28 cellular contexts compared by ENCODE assay signal in genomic region chr9:125743687-125744428, GRCh38. TPM values are rescaled to one million over a fixed set of nuclear protein-coding genes. Genes with fewer than 3 reads are reported as not detected.
DNase-seq lines count a peak whose midpoint lies in the region; ATAC-seq, FAIRE-seq and TF ChIP-seq lines count a peak whose summit lies in the region.
"Had no signal": no experiment of that assay in that cellular context is flagged by ENCODE, and none has a peak within 500 bp of the region (broad histone marks: within the 10 kb centered on the region; RNA-seq: fewer than 3 reads in every experiment).

No MANE protein-coding gene starts in this region.

- H3K4me1 ChIP-seq in CD4-positive, alpha-beta memory T cell (ENCODE audit: insufficient read depth, low read length), result peaks cover 10% of the 10 kb centered on the region
- H3K4me1 ChIP-seq: Peyer's patch had no signal

- H3K4me3 ChIP-seq in AG10803 (ENCODE audit: low read length), result no peak overlapping the region
- H3K4me3 ChIP-seq in CD4-positive, alpha-beta memory T cell (ENCODE audit: low read length in 2 of 2), result no peak overlapping the region
- H3K4me3 ChIP-seq: heart left ventricle, Peyer's patch, SK-N-MC, thyroid gland had no signal

- no peaks in the 10 kb centered on the region for H3K36me3 ChIP-seq in CD4-positive, alpha-beta memory T cell (ENCODE audit: insufficient read depth, low read length)
- H3K36me3 ChIP-seq: heart left ventricle, Peyer's patch, thyroid gland had no signal

- no peak for ATAC-seq in GM19035 (IDR thresholded peaks at IDR 0.05; ENCODE audit: unreplicated experiment)
- ATAC-seq: heart left ventricle; left lobe of liver; naive thymus-derived CD8-positive, alpha-beta T cell; WTC11 had no signal

- DNase-seq in AG10803 (ENCODE audit: low read depth) (peak; percentile 83), GM18507 (ENCODE audit: extremely low spot score, insufficient read length, low read depth) (no peak), MV-4-11 (lab: John Stamatoyannopoulos, UW) (peak; percentile 37), glomerular visceral epithelial cell (ENCODE audit: extremely low spot score) (peak; percentile 79), NOMO-1 treated with dmso at 0.1 percent for 144 hours (lab: John Stamatoyannopoulos, UW; ENCODE audit: unreplicated experiment) (no peak), NOMO-1 treated with DMSO at 0.1 percent for 48 hours (lab: John Stamatoyannopoulos, UW; ENCODE audit: unreplicated experiment) (no peak)
- no peak for DNase-seq in CD4-positive, alpha-beta memory T cell
- DNase-seq: activated CD4-positive, alpha-beta memory T cell treated with anti-CD3 and anti-CD28 coated beads, Interleukin-2, amount 10 ng/mL, durations not matched to agents 7 days and 5 days; activated naive CD4-positive, alpha-beta T cell treated with anti-CD3 and anti-CD28 coated beads for 36 hours; amygdala; CD8-positive, alpha-beta memory T cell; DMS153; heart left ventricle; MM.1S; naive thymus-derived CD8-positive, alpha-beta T cell; NCI-H2029; NCI-H345; NK-92 treated with Interleukin-12 subunit alpha and Interleukin-12 subunit beta, amount 100 ng/mL, for 24 hours; Peyer's patch; stimulated activated CD4-positive, alpha-beta T cell treated with anti-CD3 and anti-CD28 coated beads, Interleukin-4, amount 100 ng/mL, for 24 hours; thyroid gland had no signal

- H3K27me3 Mint-ChIP-seq in CD4-positive, alpha-beta memory T cell, result no peaks in the 10 kb centered on the region
- H3K27me3 Mint-ChIP-seq: IgD-negative memory B cell; naive thymus-derived CD8-positive, alpha-beta T cell had no signal

- H3K27ac ChIP-seq in CD4-positive, alpha-beta memory T cell (ENCODE audit: low read depth, low read length), result no peak overlapping the region
- H3K27ac ChIP-seq: heart left ventricle, Peyer's patch, SK-N-MC, thyroid gland had no signal

- peaks cover 4 to 16% (median 11%) of the 10 kb centered on the region in 4 donors for H3K4me1 Mint-ChIP-seq in CD4-positive, alpha-beta memory T cell

- H3K27me3 ChIP-seq in CD4-positive, alpha-beta memory T cell (ENCODE audit: insufficient read depth, low read length), result no peaks in the 10 kb centered on the region
- H3K27me3 ChIP-seq: heart left ventricle, Peyer's patch, thyroid gland had no signal

- H3K9me3 Mint-ChIP-seq in CD4-positive, alpha-beta memory T cell, result no peaks in the 10 kb centered on the region
- H3K9me3 Mint-ChIP-seq: activated CD4-positive, alpha-beta memory T cell treated with anti-CD3 and anti-CD28 coated beads, Interleukin-2, amount 10 ng/mL, durations not matched to agents 7 days and 5 days; activated naive CD4-positive, alpha-beta T cell treated with anti-CD3 and anti-CD28 coated beads for 36 hours; CD8-positive, alpha-beta memory T cell; IgD-negative memory B cell; naive thymus-derived CD8-positive, alpha-beta T cell; stimulated activated naive CD8-positive, alpha-beta T cell treated with anti-CD3 and anti-CD28 coated beads, Interleukin-15, Interleukin-2, amounts not matched to agents 100 ng/mL and 50 ng/mL, for 24 hours; WTC11 had no signal

- no peak overlapping the region for H3K27ac Mint-ChIP-seq in CD4-positive, alpha-beta memory T cell
- H3K27ac Mint-ChIP-seq: activated CD4-positive, alpha-beta memory T cell treated with anti-CD3 and anti-CD28 coated beads, Interleukin-2, amount 10 ng/mL, durations not matched to agents 7 days and 5 days; activated naive CD4-positive, alpha-beta T cell treated with anti-CD3 and anti-CD28 coated beads for 36 hours; stimulated activated naive CD8-positive, alpha-beta T cell treated with anti-CD3 and anti-CD28 coated beads, Interleukin-15, Interleukin-2, amounts not matched to agents 100 ng/mL and 50 ng/mL, for 24 hours; WTC11 had no signal

- H3K9me3 ChIP-seq in CD4-positive, alpha-beta memory T cell (ENCODE audit: control insufficient read depth in 1 of 2, low read length in 2 of 2), result no peaks in the 10 kb centered on the region
- H3K9me3 ChIP-seq: heart left ventricle, Peyer's patch, thyroid gland had no signal

- no peak overlapping the region for H3K4me3 Mint-ChIP-seq in CD4-positive, alpha-beta memory T cell
- H3K4me3 Mint-ChIP-seq: activated CD4-positive, alpha-beta memory T cell treated with anti-CD3 and anti-CD28 coated beads, Interleukin-2, amount 10 ng/mL, durations not matched to agents 7 days and 5 days; activated naive CD4-positive, alpha-beta T cell treated with anti-CD3 and anti-CD28 coated beads for 36 hours; stimulated activated naive CD8-positive, alpha-beta T cell treated with anti-CD3 and anti-CD28 coated beads, Interleukin-15, Interleukin-2, amounts not matched to agents 100 ng/mL and 50 ng/mL, for 24 hours; WTC11 had no signal

- peaks cover 0 to 9% of the 10 kb centered on the region in 2 donors for H3K36me3 Mint-ChIP-seq in CD4-positive, alpha-beta memory T cell
- H3K36me3 Mint-ChIP-seq: naive thymus-derived CD8-positive, alpha-beta T cell had no signal

- intact Hi-C loops in CD4-positive, alpha-beta memory T cell (cut with micrococcal nuclease), result no loop called here

- POLR2A ChIA-PET in CD4-positive, alpha-beta memory T cell (lab: Charles Lee; ENCODE audit: partially characterized antibody), result no interaction called here

- CTCF ChIA-PET in CD4-positive, alpha-beta memory T cell (lab: Charles Lee; ENCODE audit: partially characterized antibody), result interaction anchor here (2.5 kb wide), 1 partner anchor 37 kb away, joined by 8 read pairs; the partner anchor contains the start of gene MAPKAP1

- FAIRE-seq in GM18507 (lab: Jason Lieb, UNC), result peak; percentile 59
- FAIRE-seq: endometrium had no signal

- TF ChIP-seq CTCF in AG10803 (conservative IDR thresholded peaks at IDR 0.05; ENCODE audit: low read length), result no peak

RNA-seq across cellular contexts. Expression of gene PBX3, which starts 3.3 kb away (rescaled TPM):
- total RNA-seq in CD4-positive, alpha-beta memory T cell, result 10 to 100 TPM; 16.1 to 17.0 TPM
- 1 to 10 TPM; 2.2 to 4.7 TPM for polyA plus RNA-seq in CD4-positive, alpha-beta memory T cell

RNA-seq across cellular contexts. Expression of gene MAPKAP1, which starts 36.9 kb away (rescaled TPM):
- total RNA-seq in CD4-positive, alpha-beta memory T cell, result 10 to 100 TPM; 51.6 to 55.6 TPM
- 10 to 100 TPM; 56.1 to 59.1 TPM for polyA plus RNA-seq in CD4-positive, alpha-beta memory T cell

Comparison
In these comparisons a context has a peak if more than half of its experiments do, and no peak if none do; other contexts are left out.
1. DNase-seq: peak in AG10803 (single experiment), MV-4-11 (single experiment) and glomerular visceral epithelial cell (single experiment); none in GM18507 (single experiment), NOMO-1 treated with dmso at 0.1 percent for 144 hours (single experiment), NOMO-1 treated with DMSO at 0.1 percent for 48 hours (single experiment) and CD4-positive, alpha-beta memory T cell (0 of 5).